Comparison of ENCODE assay signal across 1 cellular context in genomic region chr3:179107617-179108016, GRCh38.
TF ChIP-seq lines count a peak whose summit lies in the region.

No MANE protein-coding gene starts in this region.

TF ChIP-seq in SK-N-SH, 30 proteins besides CTCF, POLR2A, EP300 and RAD21 (continued from another document):
- TF ChIP-seq PBX3 (IDR thresholded peaks at IDR 0.05) = no peak
TF ChIP-seq in SK-N-SH: peak in this region for 0.
